Comparison of ENCODE assay signal across 12 cellular contexts in genomic region chr3:116148881-116149530, GRCh38.
DNase-seq lines count a peak whose midpoint lies in the region; ATAC-seq, FAIRE-seq and TF ChIP-seq lines count a peak whose summit lies in the region.
"Had no signal": no experiment of that assay in that cellular context is flagged by ENCODE, and none has a peak within 500 bp of the region (broad histone marks: within the 10 kb centered on the region; RNA-seq: fewer than 3 reads in every experiment).

No MANE protein-coding gene starts in this region.

- H3K9me2 ChIP-seq in PC-3 (replicated peaks; ENCODE audit: low read length) (no peaks in the 10 kb centered on the region), PC-9 (ENCODE audit: insufficient read depth) (no peaks in the 10 kb centered on the region)

- H4K20me1 ChIP-seq in PC-3 (ENCODE audit: low read length) (no peaks in the 10 kb centered on the region), PC-9 (ENCODE audit: insufficient read depth) (no peaks in the 10 kb centered on the region)

- no peaks in the 10 kb centered on the region for H3K4me1 ChIP-seq in PC-3 (ENCODE audit: insufficient read depth, low read length)
- no peaks in the 10 kb centered on the region for H3K4me1 ChIP-seq in Peyer's patch
- H3K4me1 ChIP-seq in PC-9 (replicated peaks; ENCODE audit: insufficient read depth) = no peaks in the 10 kb centered on the region

- CTCF ChIA-PET in PC-3 (lab: Charles Lee) (no interaction called here), PC-9 (lab: Charles Lee) (no interaction called here)

- no peak overlapping the region for H3K27ac Mint-ChIP-seq in activated T-helper 1 cell treated with anti-CD3 and anti-CD28 coated beads, Interleukin-12 subunit alpha, Interleukin-12 subunit beta, Interleukin-2, Interleukin-4 antibody, amounts not matched to agents 30 ng/mL and 10 ng/mL and 1 ng/mL, durations not matched to agents 14 hours and 24 hours and 36 hours
- H3K27ac Mint-ChIP-seq: T-helper 2 cell treated with Interferon-gamma antibody and Interleukin-4, amounts not matched to agents 5 μg/mL and 100 μg/mL, for 36 hours had no signal

- H3K27ac ChIP-seq in PC-3 (ENCODE audit: low read length) = no peak overlapping the region
- no peak overlapping the region for H3K27ac ChIP-seq in Peyer's patch
- H3K27ac ChIP-seq in PC-9 = no peak overlapping the region

- H3F3A ChIP-seq in PC-3 (ENCODE audit: low read length, unreplicated experiment) (no peaks in the 10 kb centered on the region), PC-9 (ENCODE audit: insufficient read depth, low read depth) (no peaks in the 10 kb centered on the region)

- no peaks in the 10 kb centered on the region for H3K36me3 ChIP-seq in PC-3 (ENCODE audit: low read depth, low read length)
- no peaks in the 10 kb centered on the region for H3K36me3 ChIP-seq in Peyer's patch
- no peaks in the 10 kb centered on the region for H3K36me3 ChIP-seq in PC-9 (ENCODE audit: low read depth)

- DNase-seq in A172 (ENCODE audit: low spot score) (peak; percentile 46), H54 (ENCODE audit: insufficient read length, low spot score) (peak; percentile 6), PC-3 (peak; percentile 29), foreskin fibroblast (peak; percentile 27 to 35), Peyer's patch (no peak), PC-9 (no peak)
- no peak for DNase-seq in activated T-helper 1 cell treated with anti-CD3 and anti-CD28 coated beads, Interleukin-12 subunit alpha, Interleukin-12 subunit beta, Interleukin-2, Interleukin-4 antibody, amounts not matched to agents 30 ng/mL and 10 ng/mL and 1 ng/mL, durations not matched to agents 14 hours and 24 hours and 36 hours (ENCODE audit: low spot score)
- DNase-seq in activated CD4-positive, alpha-beta T cell treated with anti-CD3 and anti-CD28 coated beads for 48 hours = no peak
- DNase-seq: Kasumi-1; stimulated activated naive CD8-positive, alpha-beta T cell treated with anti-CD3 and anti-CD28 coated beads, Interleukin-15, Interleukin-2, amounts not matched to agents 100 U/mL and 50 U/mL, for 24 hours had no signal

- no peak overlapping the region for H3K4me3 Mint-ChIP-seq in activated T-helper 1 cell treated with anti-CD3 and anti-CD28 coated beads, Interleukin-12 subunit alpha, Interleukin-12 subunit beta, Interleukin-2, Interleukin-4 antibody, amounts not matched to agents 30 ng/mL and 10 ng/mL and 1 ng/mL, durations not matched to agents 14 hours and 24 hours and 36 hours
- H3K4me3 Mint-ChIP-seq: T-helper 2 cell treated with Interferon-gamma antibody and Interleukin-4, amounts not matched to agents 5 μg/mL and 100 μg/mL, for 36 hours had no signal

- BruUV-seq in PC-3 (replicated peaks; lab: Mats Ljungman, UMichigan) = no TSS peak
- BruUV-seq in PC-9 (replicated peaks; lab: Mats Ljungman, UMichigan) = no TSS peak

- no peak overlapping the region for H3K9ac ChIP-seq in PC-3 (ENCODE audit: low read length)

- H2AFZ ChIP-seq in PC-3 (ENCODE audit: low read length) (no peak overlapping the region), PC-9 (no peak overlapping the region)

- intact Hi-C loops in PC-3 (cut with micrococcal nuclease) = loop anchor here (5.0 kb wide), 1 partner anchor 303 kb away; no protein-coding TSS in a partner anchor
- intact Hi-C loops in activated T-helper 1 cell treated with anti-CD3 and anti-CD28 coated beads, Interleukin-12 subunit alpha, Interleukin-12 subunit beta, Interleukin-2, Interleukin-4 antibody, amounts not matched to agents 30 ng/mL and 10 ng/mL and 1 ng/mL, durations not matched to agents 14 hours and 24 hours and 36 hours (cut with micrococcal nuclease) = no loop called here
- intact Hi-C loops in PC-9 (cut with micrococcal nuclease; ENCODE audit: unreplicated experiment) = no loop called here

- H3K27me3 Mint-ChIP-seq in activated T-helper 1 cell treated with anti-CD3 and anti-CD28 coated beads, Interleukin-12 subunit alpha, Interleukin-12 subunit beta, Interleukin-2, Interleukin-4 antibody, amounts not matched to agents 30 ng/mL and 10 ng/mL and 1 ng/mL, durations not matched to agents 14 hours and 24 hours and 36 hours (ENCODE audit: insufficient read depth) = no peaks in the 10 kb centered on the region

- no peak overlapping the region for H3K4me3 ChIP-seq in PC-3 (ENCODE audit: low read length)
- no peak overlapping the region for H3K4me3 ChIP-seq in foreskin fibroblast (ENCODE audit: low read depth in 1 of 2, low read length in 2 of 2)
- H3K4me3 ChIP-seq in Peyer's patch = no peak overlapping the region
- H3K4me3 ChIP-seq in PC-9 = no peak overlapping the region

- ATAC-seq in PC-3 = peak; percentile 67
- ATAC-seq: stimulated activated naive CD8-positive, alpha-beta T cell treated with anti-CD3 and anti-CD28 coated beads, Interleukin-15, Interleukin-2, amounts not matched to agents 100 U/mL and 50 U/mL, for 24 hours had no signal

- H3K4me1 Mint-ChIP-seq in activated T-helper 1 cell treated with anti-CD3 and anti-CD28 coated beads, Interleukin-12 subunit alpha, Interleukin-12 subunit beta, Interleukin-2, Interleukin-4 antibody, amounts not matched to agents 30 ng/mL and 10 ng/mL and 1 ng/mL, durations not matched to agents 14 hours and 24 hours and 36 hours (ENCODE audit: low read depth) = no peaks in the 10 kb centered on the region

- no peaks in the 10 kb centered on the region for H3K36me3 Mint-ChIP-seq in activated T-helper 1 cell treated with anti-CD3 and anti-CD28 coated beads, Interleukin-12 subunit alpha, Interleukin-12 subunit beta, Interleukin-2, Interleukin-4 antibody, amounts not matched to agents 30 ng/mL and 10 ng/mL and 1 ng/mL, durations not matched to agents 14 hours and 24 hours and 36 hours (ENCODE audit: low read depth)

- H3K4me2 ChIP-seq in PC-3 (ENCODE audit: low read length) (no peak overlapping the region), PC-9 (no peak overlapping the region)

- POLR2A ChIA-PET in PC-3 (lab: Charles Lee; ENCODE audit: unreplicated experiment) (no interaction called here), PC-9 (lab: Charles Lee; ENCODE audit: unreplicated experiment) (no interaction called here)

- no peak for TF ChIP-seq POLR2A in H54 (IDR thresholded peaks at IDR 0.05; ENCODE audit: low read depth, low read length)
- TF ChIP-seq POLR2A in Peyer's patch (IDR thresholded peaks at IDR 0.05) = no peak

- peaks cover 5% of the 10 kb centered on the region for H3K9me3 Mint-ChIP-seq in activated T-helper 1 cell treated with anti-CD3 and anti-CD28 coated beads, Interleukin-12 subunit alpha, Interleukin-12 subunit beta, Interleukin-2, Interleukin-4 antibody, amounts not matched to agents 30 ng/mL and 10 ng/mL and 1 ng/mL, durations not matched to agents 14 hours and 24 hours and 36 hours

- TF ChIP-seq CTCF in PC-3 (conservative IDR thresholded peaks at IDR 0.05; ENCODE audit: low read depth, low read length) (no peak), foreskin fibroblast (IDR thresholded peaks at IDR 0.05; ENCODE audit: low read depth, low read length) (no peak), Peyer's patch (IDR thresholded peaks at IDR 0.05) (no peak), PC-9 (conservative IDR thresholded peaks at IDR 0.05) (no peak)

- H3K79me2 ChIP-seq in PC-3 (ENCODE audit: low read length) (no peaks in the 10 kb centered on the region), PC-9 (ENCODE audit: low read depth) (no peaks in the 10 kb centered on the region)

- no peaks in the 10 kb centered on the region for H3K9me3 ChIP-seq in PC-3 (ENCODE audit: low read length)
- H3K9me3 ChIP-seq in Peyer's patch = no peaks in the 10 kb centered on the region
- no peaks in the 10 kb centered on the region for H3K9me3 ChIP-seq in PC-9 (ENCODE audit: insufficient read depth, low read depth)

- H3K27me3 ChIP-seq in PC-3 (ENCODE audit: low read length) (no peaks in the 10 kb centered on the region), Peyer's patch (no peaks in the 10 kb centered on the region), PC-9 (ENCODE audit: insufficient read depth, low read depth) (no peaks in the 10 kb centered on the region)

- FAIRE-seq in H54 (lab: Jason Lieb, UNC) = peak; percentile 96
- FAIRE-seq: endothelial cell of umbilical vein had no signal

Comparison
In these comparisons a context has a peak if more than half of its experiments do, and no peak if none do; other contexts are left out.
1. DNase-seq: peak in A172 (single experiment), H54 (single experiment), PC-3 (single experiment) and foreskin fibroblast (2 of 2); none in activated T-helper 1 cell treated with anti-CD3 and anti-CD28 coated beads, Interleukin-12 subunit alpha, Interleukin-12 subunit beta, Interleukin-2, Interleukin-4 antibody, amounts not matched to agents 30 ng/mL and 10 ng/mL and 1 ng/mL, durations not matched to agents 14 hours and 24 hours and 36 hours (single experiment), Peyer's patch (0 of 3), activated CD4-positive, alpha-beta T cell treated with anti-CD3 and anti-CD28 coated beads for 48 hours (single experiment) and PC-9 (0 of 2).